9 cellular contexts compared by ENCODE assay signal in genomic region chr12:120689397-120690082, GRCh38. TPM values are rescaled to one million over a fixed set of nuclear protein-coding genes. Genes with fewer than 3 reads are reported as not detected.
DNase-seq lines count a peak whose midpoint lies in the region; ATAC-seq and TF ChIP-seq lines count a peak whose summit lies in the region.
"Had no signal": no experiment of that assay in that cellular context is flagged by ENCODE, and none has a peak within 500 bp of the region (broad histone marks: within the 10 kb centered on the region; RNA-seq: fewer than 3 reads in every experiment).

No MANE protein-coding gene starts in this region.

- intact Hi-C loops in lower leg skin (cut with DNase I; ENCODE audit: low total_unique reads) = no loop called here

- peaks cover 55% of the 10 kb centered on the region for H3K79me2 ChIP-seq in OCI-LY1 (ENCODE audit: insufficient read depth, low read length)

- peak overlapping the region; percentile 86 to 88 for H3K4me3 Mint-ChIP-seq in effector memory CD8-positive, alpha-beta T cell

- H3K27me3 ChIP-seq in OCI-LY1 (ENCODE audit: insufficient read depth, low read length) = no peaks in the 10 kb centered on the region
- no peaks in the 10 kb centered on the region for H3K27me3 ChIP-seq in neutrophil
- H3K27me3 ChIP-seq: SJSA1 had no signal

- peak overlapping the region; percentile 90 for H3K4me2 ChIP-seq in OCI-LY1 (ENCODE audit: low read length)

- no peaks in the 10 kb centered on the region for H4K20me1 ChIP-seq in OCI-LY1 (ENCODE audit: insufficient read depth, low read length)

- H3K9me3 ChIP-seq in ES-I3 (ENCODE audit: control insufficient read depth, insufficient read depth, low read length) = no peaks in the 10 kb centered on the region
- H3K9me3 ChIP-seq in OCI-LY1 (ENCODE audit: low read length) = no peaks in the 10 kb centered on the region
- no peaks in the 10 kb centered on the region for H3K9me3 ChIP-seq in neutrophil
- H3K9me3 ChIP-seq: SJSA1 had no signal

- no peak for TF ChIP-seq POLR2A in lower leg skin (IDR thresholded peaks at IDR 0.05)

- no peaks in the 10 kb centered on the region for H3K27me3 Mint-ChIP-seq in effector memory CD8-positive, alpha-beta T cell

- no peak overlapping the region for H3K27ac Mint-ChIP-seq in effector memory CD8-positive, alpha-beta T cell

- no peak for TF ChIP-seq CTCF in OCI-LY1 (IDR thresholded peaks at IDR 0.05; ENCODE audit: low read length)
- TF ChIP-seq CTCF in neutrophil (IDR thresholded peaks at IDR 0.05) = no peak
- no peak for TF ChIP-seq CTCF in lower leg skin (IDR thresholded peaks at IDR 0.05)

- no peaks in the 10 kb centered on the region for H3K9me3 Mint-ChIP-seq in effector memory CD8-positive, alpha-beta T cell

- H3K36me3 ChIP-seq in ES-I3 (ENCODE audit: insufficient read depth, low read length) (peaks cover under 1% of the 10 kb centered on the region), OCI-LY1 (ENCODE audit: insufficient read depth, low read length) (peaks cover 17% of the 10 kb centered on the region), neutrophil (no peaks in the 10 kb centered on the region)

- H3K9ac ChIP-seq in ES-I3 (ENCODE audit: low read depth, low read length) (peak overlapping the region; percentile 80; the same call in 1 of the 2 replicates), OCI-LY1 (ENCODE audit: low read length) (peak overlapping the region; percentile 74; the same call in 1 of the 2 replicates)

- H3K4me3 ChIP-seq in OCI-LY1 (ENCODE audit: low read depth, low read length, poor library complexity, severe bottlenecking) (peak overlapping the region; percentile 72), neutrophil (ENCODE audit: low read depth in 1 of 2, low read length in 1 of 2) (no peak overlapping the region), lower leg skin (ENCODE audit: low read depth, poor library complexity, severe bottlenecking) (no peak overlapping the region)

- H3K27ac ChIP-seq in OCI-LY1 (ENCODE audit: low read depth, low read length, poor library complexity, severe bottlenecking) (no peak overlapping the region), neutrophil (peak overlapping the region; percentile 92)
- H3K27ac ChIP-seq: SJSA1 had no signal

- 76 to 80% methylated on average over 6 of the region's 6 CpGs for WGBS in lower leg skin, 2 donors

- no peak for ATAC-seq in effector memory CD8-positive, alpha-beta T cell (replicated peaks)
- ATAC-seq in HG03565 (IDR thresholded peaks at IDR 0.05; ENCODE audit: unreplicated experiment) (no peak), GM21717 (IDR thresholded peaks at IDR 0.05; ENCODE audit: unreplicated experiment) (no peak)

- H2AFZ ChIP-seq in OCI-LY1 (ENCODE audit: low read length) = no peak overlapping the region

- H3K4me1 Mint-ChIP-seq in effector memory CD8-positive, alpha-beta T cell (ENCODE audit: low read depth in 2 of 2) = peaks cover 32 to 40% of the 10 kb centered on the region in 2 donors

- H3K36me3 Mint-ChIP-seq in effector memory CD8-positive, alpha-beta T cell (ENCODE audit: insufficient read depth) = peaks cover 23% of the 10 kb centered on the region

- H3K4me1 ChIP-seq in ES-I3 (ENCODE audit: insufficient read depth, low read length) (peaks cover 47% of the 10 kb centered on the region), OCI-LY1 (ENCODE audit: insufficient read depth, low read length, severe bottlenecking) (peaks cover 33% of the 10 kb centered on the region), neutrophil (ENCODE audit: control insufficient read depth in 1 of 2, insufficient read depth in 1 of 2, low read depth in 1 of 2, low read length in 1 of 2) (peaks cover 47 to 49% of the 10 kb centered on the region in 2 experiments)

- H3K9me2 ChIP-seq in OCI-LY1 (ENCODE audit: low read depth, low read length) = no peaks in the 10 kb centered on the region

- 0 out of 2 replicates have a peak, but pooled peaks cover 4% of the 10 kb centered on the region for H3F3A ChIP-seq in OCI-LY1 (ENCODE audit: insufficient read depth, low read length)

- no peak for DNase-seq in effector memory CD8-positive, alpha-beta T cell
- DNase-seq in lower leg skin (ENCODE audit: low spot score in 2 of 2) (no peak), epidermal melanocyte (ENCODE audit: insufficient read length, low spot score) (no peak)

RNA-seq across cellular contexts. Expression of gene MLEC, which starts 2.6 kb away (rescaled TPM):
- 10 to 100 TPM; 15.4 to 53.3 (median 40.9) TPM for total RNA-seq in lower leg skin

RNA-seq across cellular contexts. Expression of gene UNC119B, which starts 20.7 kb away (rescaled TPM):
- 10 to 100 TPM in 3 of 4 donors, 1 to 10 TPM in 1; 5.0 to 20.3 (median 13.9) TPM for total RNA-seq in lower leg skin

RNA-seq across cellular contexts. Expression of gene ACADS, which starts 36.1 kb away (rescaled TPM):
- 10 to 100 TPM; 21.3 to 37.1 (median 29.1) TPM for total RNA-seq in lower leg skin

RNA-seq across cellular contexts. Expression of gene CABP1, which starts 49.1 kb away (rescaled TPM):
- total RNA-seq in lower leg skin = under 1 TPM in 3 of 4 donors, not detected in 1; 0.39 to 0.94 (median 0.89) TPM
- total RNA-seq: SJSA1 had no signal
